In the genomic region with DNA sequence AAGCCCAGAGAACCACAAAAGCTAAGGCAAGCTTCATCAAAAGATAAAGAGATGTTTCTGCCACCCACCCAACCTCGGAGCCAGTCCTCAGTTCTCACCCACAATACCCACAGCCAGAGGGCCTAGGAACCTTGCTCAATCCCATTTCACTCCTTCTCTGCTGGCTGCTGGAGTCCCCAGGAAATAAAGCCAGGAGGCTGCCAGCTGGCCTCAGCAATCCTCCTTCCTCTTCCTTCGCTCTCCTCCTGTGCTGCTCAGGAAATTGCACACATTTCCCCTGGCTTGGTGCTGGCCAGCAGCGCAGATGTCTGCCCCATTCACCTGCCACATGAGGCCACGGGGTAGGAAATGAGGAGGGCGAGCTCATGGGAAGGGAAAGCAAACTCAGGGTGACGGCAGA, we compare ENCODE assay signal across 2 cellular contexts.
TF ChIP-seq lines count a peak whose summit lies in the region.

No MANE protein-coding gene starts in this region.

TF ChIP-seq in liver, 16 proteins besides CTCF, POLR2A, EP300 and RAD21 (continued from another document):
- no peak for TF ChIP-seq HNF4A (conservative IDR thresholded peaks at IDR 0.05)
- TF ChIP-seq FOXA1 (IDR thresholded peaks at IDR 0.05) = no peak
- TF ChIP-seq YY1 (IDR thresholded peaks at IDR 0.05) = no peak
TF ChIP-seq in liver: peak in this region for 1.

TF ChIP-seq in HepG2, 621 proteins besides CTCF, POLR2A, EP300 and RAD21 (continued from another document):
- TF ChIP-seq, protein P1, sequence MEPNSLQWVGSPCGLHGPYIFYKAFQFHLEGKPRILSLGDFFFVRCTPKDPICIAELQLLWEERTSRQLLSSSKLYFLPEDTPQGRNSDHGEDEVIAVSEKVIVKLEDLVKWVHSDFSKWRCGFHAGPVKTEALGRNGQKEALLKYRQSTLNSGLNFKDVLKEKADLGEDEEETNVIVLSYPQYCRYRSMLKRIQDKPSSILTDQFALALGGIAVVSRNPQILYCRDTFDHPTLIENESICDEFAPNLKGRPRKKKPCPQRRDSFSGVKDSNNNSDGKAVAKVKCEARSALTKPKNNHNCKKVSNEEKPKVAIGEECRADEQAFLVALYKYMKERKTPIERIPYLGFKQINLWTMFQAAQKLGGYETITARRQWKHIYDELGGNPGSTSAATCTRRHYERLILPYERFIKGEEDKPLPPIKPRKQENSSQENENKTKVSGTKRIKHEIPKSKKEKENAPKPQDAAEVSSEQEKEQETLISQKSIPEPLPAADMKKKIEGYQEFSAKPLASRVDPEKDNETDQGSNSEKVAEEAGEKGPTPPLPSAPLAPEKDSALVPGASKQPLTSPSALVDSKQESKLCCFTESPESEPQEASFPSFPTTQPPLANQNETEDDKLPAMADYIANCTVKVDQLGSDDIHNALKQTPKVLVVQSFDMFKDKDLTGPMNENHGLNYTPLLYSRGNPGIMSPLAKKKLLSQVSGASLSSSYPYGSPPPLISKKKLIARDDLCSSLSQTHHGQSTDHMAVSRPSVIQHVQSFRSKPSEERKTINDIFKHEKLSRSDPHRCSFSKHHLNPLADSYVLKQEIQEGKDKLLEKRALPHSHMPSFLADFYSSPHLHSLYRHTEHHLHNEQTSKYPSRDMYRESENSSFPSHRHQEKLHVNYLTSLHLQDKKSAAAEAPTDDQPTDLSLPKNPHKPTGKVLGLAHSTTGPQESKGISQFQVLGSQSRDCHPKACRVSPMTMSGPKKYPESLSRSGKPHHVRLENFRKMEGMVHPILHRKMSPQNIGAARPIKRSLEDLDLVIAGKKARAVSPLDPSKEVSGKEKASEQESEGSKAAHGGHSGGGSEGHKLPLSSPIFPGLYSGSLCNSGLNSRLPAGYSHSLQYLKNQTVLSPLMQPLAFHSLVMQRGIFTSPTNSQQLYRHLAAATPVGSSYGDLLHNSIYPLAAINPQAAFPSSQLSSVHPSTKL (CRISPR knock-in tag; IDR thresholded peaks at IDR 0.05) = no peak
- TF ChIP-seq FOXJ3 (CRISPR knock-in tag; IDR thresholded peaks at IDR 0.05; ENCODE audit: borderline replicate concordance) = no peak
- TF ChIP-seq, protein P2, sequence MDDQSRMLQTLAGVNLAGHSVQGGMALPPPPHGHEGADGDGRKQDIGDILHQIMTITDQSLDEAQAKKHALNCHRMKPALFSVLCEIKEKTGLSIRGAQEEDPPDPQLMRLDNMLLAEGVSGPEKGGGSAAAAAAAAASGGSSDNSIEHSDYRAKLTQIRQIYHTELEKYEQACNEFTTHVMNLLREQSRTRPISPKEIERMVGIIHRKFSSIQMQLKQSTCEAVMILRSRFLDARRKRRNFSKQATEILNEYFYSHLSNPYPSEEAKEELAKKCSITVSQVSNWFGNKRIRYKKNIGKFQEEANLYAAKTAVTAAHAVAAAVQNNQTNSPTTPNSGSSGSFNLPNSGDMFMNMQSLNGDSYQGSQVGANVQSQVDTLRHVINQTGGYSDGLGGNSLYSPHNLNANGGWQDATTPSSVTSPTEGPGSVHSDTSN (CRISPR knock-in tag; IDR thresholded peaks at IDR 0.05; ENCODE audit: borderline replicate concordance) = no peak
- TF ChIP-seq ZBTB38 (CRISPR knock-in tag; IDR thresholded peaks at IDR 0.05) = no peak
- TF ChIP-seq SP5 (CRISPR knock-in tag; IDR thresholded peaks at IDR 0.05; ENCODE audit: borderline replicate concordance, low read depth) = no peak
- TF ChIP-seq POLR2AphosphoS2 (IDR thresholded peaks at IDR 0.05; ENCODE audit: low read depth, low read length) = no peak
- TF ChIP-seq, protein P3, sequence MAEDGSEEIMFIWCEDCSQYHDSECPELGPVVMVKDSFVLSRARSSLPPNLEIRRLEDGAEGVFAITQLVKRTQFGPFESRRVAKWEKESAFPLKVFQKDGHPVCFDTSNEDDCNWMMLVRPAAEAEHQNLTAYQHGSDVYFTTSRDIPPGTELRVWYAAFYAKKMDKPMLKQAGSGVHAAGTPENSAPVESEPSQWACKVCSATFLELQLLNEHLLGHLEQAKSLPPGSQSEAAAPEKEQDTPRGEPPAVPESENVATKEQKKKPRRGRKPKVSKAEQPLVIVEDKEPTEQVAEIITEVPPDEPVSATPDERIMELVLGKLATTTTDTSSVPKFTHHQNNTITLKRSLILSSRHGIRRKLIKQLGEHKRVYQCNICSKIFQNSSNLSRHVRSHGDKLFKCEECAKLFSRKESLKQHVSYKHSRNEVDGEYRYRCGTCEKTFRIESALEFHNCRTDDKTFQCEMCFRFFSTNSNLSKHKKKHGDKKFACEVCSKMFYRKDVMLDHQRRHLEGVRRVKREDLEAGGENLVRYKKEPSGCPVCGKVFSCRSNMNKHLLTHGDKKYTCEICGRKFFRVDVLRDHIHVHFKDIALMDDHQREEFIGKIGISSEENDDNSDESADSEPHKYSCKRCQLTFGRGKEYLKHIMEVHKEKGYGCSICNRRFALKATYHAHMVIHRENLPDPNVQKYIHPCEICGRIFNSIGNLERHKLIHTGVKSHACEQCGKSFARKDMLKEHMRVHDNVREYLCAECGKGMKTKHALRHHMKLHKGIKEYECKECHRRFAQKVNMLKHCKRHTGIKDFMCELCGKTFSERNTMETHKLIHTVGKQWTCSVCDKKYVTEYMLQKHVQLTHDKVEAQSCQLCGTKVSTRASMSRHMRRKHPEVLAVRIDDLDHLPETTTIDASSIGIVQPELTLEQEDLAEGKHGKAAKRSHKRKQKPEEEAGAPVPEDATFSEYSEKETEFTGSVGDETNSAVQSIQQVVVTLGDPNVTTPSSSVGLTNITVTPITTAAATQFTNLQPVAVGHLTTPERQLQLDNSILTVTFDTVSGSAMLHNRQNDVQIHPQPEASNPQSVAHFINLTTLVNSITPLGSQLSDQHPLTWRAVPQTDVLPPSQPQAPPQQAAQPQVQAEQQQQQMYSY (CRISPR knock-in tag; IDR thresholded peaks at IDR 0.05) = no peak
- no peak for TF ChIP-seq MBNL3 (CRISPR knock-in tag; conservative IDR thresholded peaks at IDR 0.05)
- TF ChIP-seq ELF3 (CRISPR knock-in tag; IDR thresholded peaks at IDR 0.05) = no peak
- TF ChIP-seq ZNF792 (CRISPR knock-in tag; IDR thresholded peaks at IDR 0.05) = no peak
